ENCODE assay signal across 19 cellular contexts in the genomic region with DNA sequence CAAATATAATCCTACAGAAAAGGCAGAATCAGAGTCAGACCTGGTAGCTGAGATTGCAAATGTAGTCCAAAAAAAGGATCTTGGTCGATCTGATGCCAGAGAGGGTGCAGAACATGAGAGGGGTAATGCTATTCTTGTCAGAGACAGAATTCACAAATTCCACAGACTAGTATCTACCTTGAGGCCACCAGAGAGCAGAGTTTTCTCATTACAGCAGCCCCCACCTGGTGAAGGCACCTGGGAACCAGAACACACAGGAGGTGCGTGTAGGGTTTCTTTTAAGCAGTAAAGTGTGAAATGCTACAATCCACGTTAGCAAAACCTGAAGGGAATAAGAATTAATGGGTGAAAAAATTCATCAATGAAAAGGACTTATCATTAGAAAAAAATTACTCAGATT.
DNase-seq lines count a peak whose midpoint lies in the region; ATAC-seq and TF ChIP-seq lines count a peak whose summit lies in the region.
"Had no signal": no experiment of that assay in that cellular context is flagged by ENCODE, and none has a peak within 500 bp of the region (broad histone marks: within the 10 kb centered on the region; RNA-seq: fewer than 3 reads in every experiment).

No MANE protein-coding gene starts in this region.

- no peaks in the 10 kb centered on the region for H3K9me3 ChIP-seq in H9 (ENCODE audit: control insufficient read depth, low read depth, low read length)
- no peaks in the 10 kb centered on the region for H3K9me3 ChIP-seq in osteoblast (ENCODE audit: low read depth, low read length)
- H3K9me3 ChIP-seq: MG63 had no signal

- no peak overlapping the region for H2BK20ac ChIP-seq in H9 (ENCODE audit: low read depth, low read length, poor library complexity, severe bottlenecking)

- no peak overlapping the region for H3K27ac ChIP-seq in H9 (ENCODE audit: insufficient read length, low read depth, low read length)
- H3K27ac ChIP-seq in osteoblast (ENCODE audit: low read depth, low read length): no peak overlapping the region

- H3K23ac ChIP-seq in H9 (ENCODE audit: insufficient read length, low read depth, low read length): no peak overlapping the region

- ATAC-seq in WTC11 (peak; percentile 93), GM18511 (IDR thresholded peaks at IDR 0.05; ENCODE audit: unreplicated experiment) (no peak)
- ATAC-seq: Panc1, T-cell had no signal

- H3K36me3 ChIP-seq in osteoblast (ENCODE audit: insufficient read depth, low read length): no peaks in the 10 kb centered on the region
- H3K36me3 ChIP-seq: MG63 had no signal

- H3K4me3 Mint-ChIP-seq in H9 (no peak overlapping the region), WTC11 (no peak overlapping the region)
- H3K4me3 Mint-ChIP-seq: CD14-positive monocyte, T-cell had no signal

- DNase-seq in NCI-H2107 treated with DMSO at 0.1 percent for 48 hours (lab: John Stamatoyannopoulos, UW; ENCODE audit: unreplicated experiment) (peak; percentile 13), NCI-H2107 (lab: John Stamatoyannopoulos, UW) (no peak), H9 (no peak), WTC11 (ENCODE audit: low spot score) (peak; percentile 24), iPS-NIHi7 (ENCODE audit: extremely low spot score) (peak; percentile 48), osteoblast (ENCODE audit: insufficient read length, low spot score, missing footprints) (no peak)
- DNase-seq in central memory CD4-positive, alpha-beta T cell: no peak
- DNase-seq: DND-41, Kasumi-1, MG63, NCI-H1048, NCI-H1417 treated with DMSO at 0.1 percent for 48 hours, NCI-H1930, NCI-H446 treated with DMSO at 0.1 percent for 48 hours, NCI-H526 treated with DMSO at 0.1 percent for 48 hours, T-cell had no signal

- H3K18ac ChIP-seq in H9 (ENCODE audit: insufficient read length, low read depth, low read length): no peak overlapping the region

- no peak overlapping the region for H3K14ac ChIP-seq in H9 (ENCODE audit: insufficient read depth, low read length)

- H3K79me1 ChIP-seq in H9 (ENCODE audit: insufficient read depth, low read depth, low read length, poor library complexity, severe bottlenecking): no peaks in the 10 kb centered on the region

- no peaks in the 10 kb centered on the region for H3K79me2 ChIP-seq in H9 (ENCODE audit: insufficient read depth, low read length)
- no peaks in the 10 kb centered on the region for H3K79me2 ChIP-seq in osteoblast (ENCODE audit: insufficient read depth, low read length)

- H3K36me3 Mint-ChIP-seq in H9 (ENCODE audit: insufficient read depth in 1 of 3, low read depth in 3 of 3) (no peaks in the 10 kb centered on the region), WTC11 (no peaks in the 10 kb centered on the region)

- H3K4me3 ChIP-seq in osteoblast (ENCODE audit: insufficient read depth, low read length): no peak overlapping the region
- H3K4me3 ChIP-seq: MG63 had no signal

- no peak overlapping the region for H3K4ac ChIP-seq in H9 (ENCODE audit: low read depth, low read length)

- H2BK5ac ChIP-seq in H9 (ENCODE audit: insufficient read length, low read length): no peak overlapping the region

- no peak overlapping the region for H2BK120ac ChIP-seq in H9 (ENCODE audit: low read depth, low read length, poor library complexity, severe bottlenecking)

- H4K20me1 ChIP-seq in H9 (ENCODE audit: control insufficient read depth, insufficient read depth, insufficient read length): no peaks in the 10 kb centered on the region
- H4K20me1 ChIP-seq in osteoblast (ENCODE audit: insufficient read depth, low read length): no peaks in the 10 kb centered on the region

- no peak overlapping the region for H2AK5ac ChIP-seq in H9 (ENCODE audit: insufficient read length, low read length)

- H3K4me2 ChIP-seq in H9 (ENCODE audit: insufficient read depth, insufficient read length, low read length) (no peak overlapping the region), osteoblast (ENCODE audit: insufficient read depth, low read length) (no peak overlapping the region)

- H3K4me1 Mint-ChIP-seq in H9 (peaks cover 3 to 4% of the 10 kb centered on the region in 2 experiments; a peak in 1 of 4 replicates), WTC11 (peaks cover 3% of the 10 kb centered on the region; the same call in 1 of the 2 replicates)

- no peak overlapping the region for H3K9ac ChIP-seq in H9 (ENCODE audit: extremely low read depth, insufficient read length, low read length)

- H2AFZ ChIP-seq in H9 (ENCODE audit: low read length): no peak overlapping the region
- no peak overlapping the region for H2AFZ ChIP-seq in osteoblast (ENCODE audit: low read length)

- H2BK12ac ChIP-seq in H9 (ENCODE audit: insufficient read length, low read depth, low read length): no peak overlapping the region

- no peak overlapping the region for H4K91ac ChIP-seq in H9 (ENCODE audit: insufficient read length, low read depth, low read length)

- no peak overlapping the region for H4K5ac ChIP-seq in H9 (ENCODE audit: insufficient read length, low read depth, low read length)

- H3K27me3 ChIP-seq in H9 (ENCODE audit: insufficient read depth, low read length) (no peaks in the 10 kb centered on the region), osteoblast (ENCODE audit: insufficient read depth, low read length) (no peaks in the 10 kb centered on the region)
- H3K27me3 ChIP-seq: MG63 had no signal

- no peak overlapping the region for H3T11ph ChIP-seq in H9 (ENCODE audit: low read length)

- POLR2A ChIA-PET in WTC11 (lab: Charles Lee): no interaction called here

- H4K8ac ChIP-seq in H9 (replicated peaks; ENCODE audit: insufficient read length, low read depth, low read length): no peak overlapping the region

- no peak overlapping the region for H3K56ac ChIP-seq in H9 (ENCODE audit: insufficient read length, low read depth, low read length)

- H2BK15ac ChIP-seq in H9 (ENCODE audit: low read depth, low read length): no peak overlapping the region

- no peaks in the 10 kb centered on the region for H3K27me3 Mint-ChIP-seq in H9 (ENCODE audit: low read depth)
- no peaks in the 10 kb centered on the region for H3K27me3 Mint-ChIP-seq in WTC11 (ENCODE audit: low read depth)
- H3K27me3 Mint-ChIP-seq: T-cell had no signal

- no peaks in the 10 kb centered on the region for H3K23me2 ChIP-seq in H9 (ENCODE audit: insufficient read length, low read depth, low read length, poor library complexity, severe bottlenecking)

- CTCF ChIA-PET in WTC11 (lab: Charles Lee): interaction anchor here (1.2 kb wide), 1 partner anchor 165 kb away, joined by 5 read pairs; no protein-coding TSS in a partner anchor

- H3K4me1 ChIP-seq in H9 (ENCODE audit: insufficient read depth, low read length) (no peaks in the 10 kb centered on the region), osteoblast (ENCODE audit: insufficient read depth, low read length) (peaks cover 10% of the 10 kb centered on the region)

- TF ChIP-seq CTCF in H9 (conservative IDR thresholded peaks at IDR 0.05): peak; percentile 48; the same call in 2 of the 3 replicates
- no peak for TF ChIP-seq CTCF in WTC11 (IDR thresholded peaks at IDR 0.05)
- TF ChIP-seq CTCF in osteoblast (IDR thresholded peaks at IDR 0.05; ENCODE audit: extremely low read depth, low read depth, low read length): no peak

- no CpG with 5 or more reads among the region's 3 CpGs for WGBS in H9 (ENCODE audit: extremely low coverage, insufficient read length, low lambda C conversion rate)

- H3K27ac Mint-ChIP-seq in H9 (no peak overlapping the region; a peak in 1 of 7 replicates), WTC11 (no peak overlapping the region; the same call in 1 of the 2 replicates)
- H3K27ac Mint-ChIP-seq: CD14-positive monocyte, T-cell had no signal

- H3K9me3 Mint-ChIP-seq in H9 (no peaks in the 10 kb centered on the region), WTC11 (no peaks in the 10 kb centered on the region)
- H3K9me3 Mint-ChIP-seq: CD14-positive monocyte, T-cell had no signal

TF ChIP-seq in WTC11, 78 proteins besides CTCF, POLR2A, EP300 and RAD21 (continues in another document):
- TF ChIP-seq, protein P1, sequence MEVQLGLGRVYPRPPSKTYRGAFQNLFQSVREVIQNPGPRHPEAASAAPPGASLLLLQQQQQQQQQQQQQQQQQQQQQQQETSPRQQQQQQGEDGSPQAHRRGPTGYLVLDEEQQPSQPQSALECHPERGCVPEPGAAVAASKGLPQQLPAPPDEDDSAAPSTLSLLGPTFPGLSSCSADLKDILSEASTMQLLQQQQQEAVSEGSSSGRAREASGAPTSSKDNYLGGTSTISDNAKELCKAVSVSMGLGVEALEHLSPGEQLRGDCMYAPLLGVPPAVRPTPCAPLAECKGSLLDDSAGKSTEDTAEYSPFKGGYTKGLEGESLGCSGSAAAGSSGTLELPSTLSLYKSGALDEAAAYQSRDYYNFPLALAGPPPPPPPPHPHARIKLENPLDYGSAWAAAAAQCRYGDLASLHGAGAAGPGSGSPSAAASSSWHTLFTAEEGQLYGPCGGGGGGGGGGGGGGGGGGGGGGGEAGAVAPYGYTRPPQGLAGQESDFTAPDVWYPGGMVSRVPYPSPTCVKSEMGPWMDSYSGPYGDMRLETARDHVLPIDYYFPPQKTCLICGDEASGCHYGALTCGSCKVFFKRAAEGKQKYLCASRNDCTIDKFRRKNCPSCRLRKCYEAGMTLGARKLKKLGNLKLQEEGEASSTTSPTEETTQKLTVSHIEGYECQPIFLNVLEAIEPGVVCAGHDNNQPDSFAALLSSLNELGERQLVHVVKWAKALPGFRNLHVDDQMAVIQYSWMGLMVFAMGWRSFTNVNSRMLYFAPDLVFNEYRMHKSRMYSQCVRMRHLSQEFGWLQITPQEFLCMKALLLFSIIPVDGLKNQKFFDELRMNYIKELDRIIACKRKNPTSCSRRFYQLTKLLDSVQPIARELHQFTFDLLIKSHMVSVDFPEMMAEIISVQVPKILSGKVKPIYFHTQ (CRISPR knock-in tag; IDR thresholded peaks at IDR 0.05): no peak
- TF ChIP-seq, protein P2, sequence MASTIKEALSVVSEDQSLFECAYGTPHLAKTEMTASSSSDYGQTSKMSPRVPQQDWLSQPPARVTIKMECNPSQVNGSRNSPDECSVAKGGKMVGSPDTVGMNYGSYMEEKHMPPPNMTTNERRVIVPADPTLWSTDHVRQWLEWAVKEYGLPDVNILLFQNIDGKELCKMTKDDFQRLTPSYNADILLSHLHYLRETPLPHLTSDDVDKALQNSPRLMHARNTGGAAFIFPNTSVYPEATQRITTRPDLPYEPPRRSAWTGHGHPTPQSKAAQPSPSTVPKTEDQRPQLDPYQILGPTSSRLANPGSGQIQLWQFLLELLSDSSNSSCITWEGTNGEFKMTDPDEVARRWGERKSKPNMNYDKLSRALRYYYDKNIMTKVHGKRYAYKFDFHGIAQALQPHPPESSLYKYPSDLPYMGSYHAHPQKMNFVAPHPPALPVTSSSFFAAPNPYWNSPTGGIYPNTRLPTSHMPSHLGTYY (CRISPR knock-in tag; IDR thresholded peaks at IDR 0.05): no peak
- TF ChIP-seq ZNF219 (CRISPR knock-in tag; IDR thresholded peaks at IDR 0.05; ENCODE audit: borderline replicate concordance): no peak

Comparison
In these comparisons a context has a peak if more than half of its experiments do, and no peak if none do; other contexts are left out.
1. DNase-seq: peak in NCI-H2107 treated with DMSO at 0.1 percent for 48 hours (single experiment), WTC11 (single experiment) and iPS-NIHi7 (single experiment); none in NCI-H2107 (single experiment), H9 (single experiment), central memory CD4-positive, alpha-beta T cell (single experiment) and osteoblast (single experiment).